ENCODE assay signal across 1 cellular context in genomic region chr9:101533334-101534187, GRCh38.
TF ChIP-seq lines count a peak whose summit lies in the region.

A gene with protein sequence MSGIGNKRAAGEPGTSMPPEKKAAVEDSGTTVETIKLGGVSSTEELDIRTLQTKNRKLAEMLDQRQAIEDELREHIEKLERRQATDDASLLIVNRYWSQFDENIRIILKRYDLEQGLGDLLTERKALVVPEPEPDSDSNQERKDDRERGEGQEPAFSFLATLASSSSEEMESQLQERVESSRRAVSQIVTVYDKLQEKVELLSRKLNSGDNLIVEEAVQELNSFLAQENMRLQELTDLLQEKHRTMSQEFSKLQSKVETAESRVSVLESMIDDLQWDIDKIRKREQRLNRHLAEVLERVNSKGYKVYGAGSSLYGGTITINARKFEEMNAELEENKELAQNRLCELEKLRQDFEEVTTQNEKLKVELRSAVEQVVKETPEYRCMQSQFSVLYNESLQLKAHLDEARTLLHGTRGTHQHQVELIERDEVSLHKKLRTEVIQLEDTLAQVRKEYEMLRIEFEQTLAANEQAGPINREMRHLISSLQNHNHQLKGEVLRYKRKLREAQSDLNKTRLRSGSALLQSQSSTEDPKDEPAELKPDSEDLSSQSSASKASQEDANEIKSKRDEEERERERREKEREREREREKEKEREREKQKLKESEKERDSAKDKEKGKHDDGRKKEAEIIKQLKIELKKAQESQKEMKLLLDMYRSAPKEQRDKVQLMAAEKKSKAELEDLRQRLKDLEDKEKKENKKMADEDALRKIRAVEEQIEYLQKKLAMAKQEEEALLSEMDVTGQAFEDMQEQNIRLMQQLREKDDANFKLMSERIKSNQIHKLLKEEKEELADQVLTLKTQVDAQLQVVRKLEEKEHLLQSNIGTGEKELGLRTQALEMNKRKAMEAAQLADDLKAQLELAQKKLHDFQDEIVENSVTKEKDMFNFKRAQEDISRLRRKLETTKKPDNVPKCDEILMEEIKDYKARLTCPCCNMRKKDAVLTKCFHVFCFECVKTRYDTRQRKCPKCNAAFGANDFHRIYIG (plus strand): TSS chr9:101533853. CDS start chr9:101535424, 1,571 bp downstream.

TF ChIP-seq in HepG2, 621 proteins besides CTCF, POLR2A, EP300 and RAD21 (continued from another document and continues in another):
- TF ChIP-seq ZHX2 (IDR thresholded peaks at IDR 0.05; ENCODE audit: low read depth): 0 out of 2 replicates have a peak, but pooled peaks have one; percentile 43
- no peak for TF ChIP-seq ZHX2 (CRISPR knock-in tag; IDR thresholded peaks at IDR 0.05; ENCODE audit: borderline replicate concordance)
- TF ChIP-seq MIER3 (CRISPR knock-in tag; IDR thresholded peaks at IDR 0.05; ENCODE audit: borderline replicate concordance): 0 out of 2 replicates have a peak, but pooled peaks have one; percentile 47
- peak; percentile 4; the same call in 1 of the 2 replicates for TF ChIP-seq TOE1 (CRISPR knock-in tag; IDR thresholded peaks at IDR 0.05)
- TF ChIP-seq CEBPB (IDR thresholded peaks at IDR 0.05; ENCODE audit: borderline replicate concordance, low read depth, low read length): peak; percentile 55; the same call in 1 of the 2 replicates
- peak; percentile 10; the same call in 1 of the 2 replicates for TF ChIP-seq RARA (CRISPR knock-in tag; IDR thresholded peaks at IDR 0.05)
- peak; percentile 98 for TF ChIP-seq NR2C2 (CRISPR knock-in tag; IDR thresholded peaks at IDR 0.05; ENCODE audit: borderline replicate concordance)
- peak; percentile 74 for TF ChIP-seq NR2F2 (IDR thresholded peaks at IDR 0.05; ENCODE audit: borderline replicate concordance, low read depth)
- 0 out of 2 replicates have a peak, but pooled peaks have one; percentile 39 for TF ChIP-seq ZBTB43 (CRISPR knock-in tag; conservative IDR thresholded peaks at IDR 0.05)
- peak; percentile 79; the same call in 1 of the 2 replicates for TF ChIP-seq THAP9 (CRISPR knock-in tag; IDR thresholded peaks at IDR 0.05; ENCODE audit: borderline replicate concordance)
- TF ChIP-seq AKAP8 (CRISPR knock-in tag; IDR thresholded peaks at IDR 0.05): 0 out of 2 replicates have a peak, but pooled peaks have one; percentile 66
- no peak for TF ChIP-seq REXO4 (CRISPR knock-in tag; IDR thresholded peaks at IDR 0.05; ENCODE audit: borderline replicate concordance)
- TF ChIP-seq, protein P1, sequence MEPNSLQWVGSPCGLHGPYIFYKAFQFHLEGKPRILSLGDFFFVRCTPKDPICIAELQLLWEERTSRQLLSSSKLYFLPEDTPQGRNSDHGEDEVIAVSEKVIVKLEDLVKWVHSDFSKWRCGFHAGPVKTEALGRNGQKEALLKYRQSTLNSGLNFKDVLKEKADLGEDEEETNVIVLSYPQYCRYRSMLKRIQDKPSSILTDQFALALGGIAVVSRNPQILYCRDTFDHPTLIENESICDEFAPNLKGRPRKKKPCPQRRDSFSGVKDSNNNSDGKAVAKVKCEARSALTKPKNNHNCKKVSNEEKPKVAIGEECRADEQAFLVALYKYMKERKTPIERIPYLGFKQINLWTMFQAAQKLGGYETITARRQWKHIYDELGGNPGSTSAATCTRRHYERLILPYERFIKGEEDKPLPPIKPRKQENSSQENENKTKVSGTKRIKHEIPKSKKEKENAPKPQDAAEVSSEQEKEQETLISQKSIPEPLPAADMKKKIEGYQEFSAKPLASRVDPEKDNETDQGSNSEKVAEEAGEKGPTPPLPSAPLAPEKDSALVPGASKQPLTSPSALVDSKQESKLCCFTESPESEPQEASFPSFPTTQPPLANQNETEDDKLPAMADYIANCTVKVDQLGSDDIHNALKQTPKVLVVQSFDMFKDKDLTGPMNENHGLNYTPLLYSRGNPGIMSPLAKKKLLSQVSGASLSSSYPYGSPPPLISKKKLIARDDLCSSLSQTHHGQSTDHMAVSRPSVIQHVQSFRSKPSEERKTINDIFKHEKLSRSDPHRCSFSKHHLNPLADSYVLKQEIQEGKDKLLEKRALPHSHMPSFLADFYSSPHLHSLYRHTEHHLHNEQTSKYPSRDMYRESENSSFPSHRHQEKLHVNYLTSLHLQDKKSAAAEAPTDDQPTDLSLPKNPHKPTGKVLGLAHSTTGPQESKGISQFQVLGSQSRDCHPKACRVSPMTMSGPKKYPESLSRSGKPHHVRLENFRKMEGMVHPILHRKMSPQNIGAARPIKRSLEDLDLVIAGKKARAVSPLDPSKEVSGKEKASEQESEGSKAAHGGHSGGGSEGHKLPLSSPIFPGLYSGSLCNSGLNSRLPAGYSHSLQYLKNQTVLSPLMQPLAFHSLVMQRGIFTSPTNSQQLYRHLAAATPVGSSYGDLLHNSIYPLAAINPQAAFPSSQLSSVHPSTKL (CRISPR knock-in tag; IDR thresholded peaks at IDR 0.05): peak; percentile 13; the same call in 1 of the 2 replicates
- TF ChIP-seq JUND (CRISPR knock-in tag; IDR thresholded peaks at IDR 0.05): no peak
- TF ChIP-seq RFX5 (IDR thresholded peaks at IDR 0.05; ENCODE audit: low read depth, low read length): peak; percentile 38
- TF ChIP-seq ZNF746 (CRISPR knock-in tag; IDR thresholded peaks at IDR 0.05): no peak
- peak; percentile 74 for TF ChIP-seq SPEN (CRISPR knock-in tag; IDR thresholded peaks at IDR 0.05; ENCODE audit: low read depth)
- TF ChIP-seq, protein P2, sequence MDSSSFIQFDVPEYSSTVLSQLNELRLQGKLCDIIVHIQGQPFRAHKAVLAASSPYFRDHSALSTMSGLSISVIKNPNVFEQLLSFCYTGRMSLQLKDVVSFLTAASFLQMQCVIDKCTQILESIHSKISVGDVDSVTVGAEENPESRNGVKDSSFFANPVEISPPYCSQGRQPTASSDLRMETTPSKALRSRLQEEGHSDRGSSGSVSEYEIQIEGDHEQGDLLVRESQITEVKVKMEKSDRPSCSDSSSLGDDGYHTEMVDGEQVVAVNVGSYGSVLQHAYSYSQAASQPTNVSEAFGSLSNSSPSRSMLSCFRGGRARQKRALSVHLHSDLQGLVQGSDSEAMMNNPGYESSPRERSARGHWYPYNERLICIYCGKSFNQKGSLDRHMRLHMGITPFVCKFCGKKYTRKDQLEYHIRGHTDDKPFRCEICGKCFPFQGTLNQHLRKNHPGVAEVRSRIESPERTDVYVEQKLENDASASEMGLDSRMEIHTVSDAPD (CRISPR knock-in tag; IDR thresholded peaks at IDR 0.05): peak; percentile 36; the same call in 1 of the 2 replicates
- peak; percentile 65; the same call in 1 of the 2 replicates for TF ChIP-seq WIZ (CRISPR knock-in tag; IDR thresholded peaks at IDR 0.05)
- no peak for TF ChIP-seq AGO1 (IDR thresholded peaks at IDR 0.05; ENCODE audit: low read depth, low read length, poor library complexity, severe bottlenecking)
- TF ChIP-seq ZNF142 (CRISPR knock-in tag; IDR thresholded peaks at IDR 0.05): no peak
- no peak for TF ChIP-seq ZNF430 (CRISPR knock-in tag; IDR thresholded peaks at IDR 0.05)
- TF ChIP-seq PPARG (CRISPR knock-in tag; conservative IDR thresholded peaks at IDR 0.05): 0 out of 2 replicates have a peak, but pooled peaks have one; percentile 15
- peak; percentile 38 for TF ChIP-seq FOSL2 (CRISPR knock-in tag; IDR thresholded peaks at IDR 0.05)
- TF ChIP-seq RFX3 (CRISPR knock-in tag; IDR thresholded peaks at IDR 0.05): peak; percentile 74; the same call in 1 of the 2 replicates
- 0 out of 2 replicates have a peak, but pooled peaks have one; percentile 72 for TF ChIP-seq SMYD3 (CRISPR knock-in tag; IDR thresholded peaks at IDR 0.05)
- TF ChIP-seq TCF7 (IDR thresholded peaks at IDR 0.05; ENCODE audit: low read depth): peak; percentile 30; the same call in 1 of the 2 replicates
- TF ChIP-seq GABPA (IDR thresholded peaks at IDR 0.05; ENCODE audit: low read depth, low read length): peak; percentile 89
- peak; percentile 100 for TF ChIP-seq GABPA (CRISPR knock-in tag; IDR thresholded peaks at IDR 0.05; ENCODE audit: low read depth)
